In genomic region chr16:84547539-84548058, GRCh38 we compare ENCODE assay signal across 17 cellular contexts. TPM values are rescaled to one million over a fixed set of nuclear protein-coding genes. Genes with fewer than 3 reads are reported as not detected.
DNase-seq lines count a peak whose midpoint lies in the region; FAIRE-seq and TF ChIP-seq lines count a peak whose summit lies in the region.
"Had no signal": no experiment of that assay in that cellular context is flagged by ENCODE, and none has a peak within 500 bp of the region (broad histone marks: within the 10 kb centered on the region; RNA-seq: fewer than 3 reads in every experiment).

No MANE protein-coding gene starts in this region.

- 46% methylated on average over 12 of the region's 12 CpGs; no CpG with 5 or more reads in 1 of the 2 experiments for WGBS in H1 (ENCODE audit: extremely low coverage in 1 of 2, insufficient coverage in 1 of 2, insufficient read length in 1 of 2, insufficient replicate concordance in 2 of 2, low coverage in 1 of 2, low lambda C conversion rate in 2 of 2, missing lambda C conversion rate in 1 of 2), 2 experiments

- no peak overlapping the region; the same call in 1 of the 2 replicates for H3K18ac ChIP-seq in H1 (ENCODE audit: extremely low read depth, low read length)

- H3K4ac ChIP-seq in H1 (replicated peaks; ENCODE audit: insufficient read length, low read depth, low read length) = no peak overlapping the region

- H3K4me1 ChIP-seq in H1 (replicated peaks in 1 of 4; ENCODE audit: control insufficient read depth in 3 of 4, insufficient read depth in 4 of 4, low read length in 3 of 4) = peaks cover 0 to 23% (median 13%) of the 10 kb centered on the region in 4 experiments; a peak in 6 of 7 replicates
- H3K4me1 ChIP-seq: ascending aorta, foreskin keratinocyte had no signal

- no peak overlapping the region for H3K4me3 Mint-ChIP-seq in activated CD4-positive, alpha-beta T cell treated with anti-CD3 and anti-CD28 coated beads, Interleukin-2, amount 10 ng/mL, durations not matched to agents 7 days and 5 days
- H3K4me3 Mint-ChIP-seq in CD14-positive monocyte = no peak overlapping the region

- CTCF ChIA-PET in activated CD4-positive, alpha-beta T cell treated with anti-CD3 and anti-CD28 coated beads, Interleukin-2, amount 10 ng/mL, durations not matched to agents 7 days and 5 days (lab: Charles Lee) = interaction anchor here (1.1 to 1.7 kb wide), 3 partner anchors 18 to 29 kb away, joined by 3 to 5 read pairs (median 4); no protein-coding TSS in a partner anchor
- CTCF ChIA-PET in H1 (lab: Charles Lee; ENCODE audit: partially characterized antibody) = interaction anchor here (0.6 to 1.6 kb wide), 5 partner anchors 37 to 415 kb away, joined by 3 to 5 read pairs (median 4); no protein-coding TSS in a partner anchor

- H3K4me2 ChIP-seq in H1 (ENCODE audit: insufficient read depth in 1 of 2, low read depth in 2 of 2, low read length in 2 of 2) = peak overlapping the region; percentile 34 to 62; a peak in 3 of 4 replicates

- POLR2A ChIA-PET in activated CD4-positive, alpha-beta T cell treated with anti-CD3 and anti-CD28 coated beads, Interleukin-2, amount 10 ng/mL, durations not matched to agents 7 days and 5 days (lab: Charles Lee) = no interaction called here
- POLR2A ChIA-PET in H1 (lab: Charles Lee; ENCODE audit: partially characterized antibody) = interaction anchor here (0.8 to 2.1 kb wide), 6 partner anchors 8 to 177 kb away, joined by 3 to 6 read pairs (median 4); no protein-coding TSS in a partner anchor

- peak overlapping the region; percentile 92; the same call in 1 of the 2 replicates for H2BK15ac ChIP-seq in H1 (ENCODE audit: low read length)

- peaks cover 0 to 3% (median 0%) of the 10 kb centered on the region in 4 experiments; a peak in 1 of 7 replicates for H3K27me3 ChIP-seq in H1 (replicated peaks in 1 of 4; ENCODE audit: control insufficient read depth in 3 of 4, extremely low read depth in 1 of 4, insufficient read depth in 3 of 4, low read length in 3 of 4)
- H3K27me3 ChIP-seq: ascending aorta, right lobe of liver, upper lobe of left lung had no signal

- H2AK5ac ChIP-seq in H1 (ENCODE audit: low read depth, low read length) = no peak overlapping the region

- peaks cover 43% of the 10 kb centered on the region for H3K4me1 Mint-ChIP-seq in activated CD4-positive, alpha-beta T cell treated with anti-CD3 and anti-CD28 coated beads, Interleukin-2, amount 10 ng/mL, durations not matched to agents 7 days and 5 days
- peaks cover 29% of the 10 kb centered on the region for H3K4me1 Mint-ChIP-seq in CD14-positive monocyte

- no peak overlapping the region for H2BK120ac ChIP-seq in H1 (replicated peaks; ENCODE audit: low read depth, low read length)

- no peak for TF ChIP-seq EP300 in H1 (IDR thresholded peaks at IDR 0.05; ENCODE audit: borderline replicate concordance in 1 of 2, low read depth in 2 of 2, low read length in 2 of 2)

- no peaks in the 10 kb centered on the region for H3K9me3 Mint-ChIP-seq in activated CD4-positive, alpha-beta T cell treated with anti-CD3 and anti-CD28 coated beads, Interleukin-2, amount 10 ng/mL, durations not matched to agents 7 days and 5 days
- no peaks in the 10 kb centered on the region for H3K9me3 Mint-ChIP-seq in CD14-positive monocyte

- no peaks in the 10 kb centered on the region for H3K79me2 ChIP-seq in H1 (ENCODE audit: control insufficient read depth in 1 of 2, insufficient read depth in 2 of 2, low read length in 2 of 2)

- no peaks in the 10 kb centered on the region for H3K36me3 Mint-ChIP-seq in activated CD4-positive, alpha-beta T cell treated with anti-CD3 and anti-CD28 coated beads, Interleukin-2, amount 10 ng/mL, durations not matched to agents 7 days and 5 days (ENCODE audit: low read depth)
- peaks cover 4 to 5% of the 10 kb centered on the region in 2 donors for H3K36me3 Mint-ChIP-seq in CD14-positive monocyte

- H3K14ac ChIP-seq in H1 (ENCODE audit: insufficient read length) = no peak overlapping the region

- 0 out of 2 replicates have a peak overlapping the region, but pooled peaks have one; percentile 61 for H2BK20ac ChIP-seq in H1 (ENCODE audit: low read length)

- H4K20me1 ChIP-seq in H1 (replicated peaks in 1 of 2; ENCODE audit: control insufficient read depth in 1 of 2, insufficient read depth in 2 of 2, low read length in 2 of 2) = no peaks in the 10 kb centered on the region

- no peak overlapping the region for H3K9ac ChIP-seq in H1 (replicated peaks in 1 of 4; ENCODE audit: extremely low read depth in 1 of 4, low read depth in 3 of 4, low read length in 3 of 4)

- H3K23ac ChIP-seq in H1 (ENCODE audit: insufficient read length) = no peak overlapping the region

- intact Hi-C loops in CD14-positive monocyte (cut with micrococcal nuclease) = no loop called here

- no peak for TF ChIP-seq RAD21 in H1 (IDR thresholded peaks at IDR 0.05 in 1 of 2, conservative IDR thresholded peaks at IDR 0.05 in 1 of 2; ENCODE audit: low read depth in 2 of 2, low read length in 2 of 2)

- H4K5ac ChIP-seq in H1 (ENCODE audit: insufficient read length, low read depth, low read length) = no peak overlapping the region

- TF ChIP-seq CTCF in H1 (IDR thresholded peaks at IDR 0.05; ENCODE audit: control extremely low read depth in 1 of 3, insufficient read depth in 1 of 3, low read depth in 1 of 3, low read length in 3 of 3) (no peak), CD14-positive monocyte (IDR thresholded peaks at IDR 0.05) (no peak)

- H3K79me1 ChIP-seq in H1 (ENCODE audit: low read depth, low read length) = no peaks in the 10 kb centered on the region; the same call in 1 of the 2 replicates

- H3K9me3 ChIP-seq in H1 (ENCODE audit: insufficient read depth in 2 of 2, low read depth in 1 of 2, low read length in 1 of 2) = no peaks in the 10 kb centered on the region
- H3K9me3 ChIP-seq: ascending aorta, right lobe of liver, upper lobe of left lung had no signal

- no peak overlapping the region for H3K27ac ChIP-seq in H1 (ENCODE audit: low read depth, low read length)
- H3K27ac ChIP-seq: ascending aorta, foreskin keratinocyte, right lobe of liver had no signal

- peak overlapping the region; percentile 86; the same call in 1 of the 2 replicates for H2BK12ac ChIP-seq in H1 (ENCODE audit: low read depth, low read length)

- FAIRE-seq in H1 (lab: Jason Lieb, UNC) = no peak
- FAIRE-seq: keratinocyte had no signal

- H2BK5ac ChIP-seq in H1 (ENCODE audit: low read depth, low read length) = 0 out of 2 replicates have a peak overlapping the region, but pooled peaks have one; percentile 9

- H4K8ac ChIP-seq in H1 (ENCODE audit: extremely low read depth, insufficient read depth, low read length) = 0 out of 2 replicates have a peak overlapping the region, but pooled peaks have one; percentile 39

- H2AFZ ChIP-seq in H1 (ENCODE audit: low read length) = 0 out of 2 replicates have a peak overlapping the region, but pooled peaks have one; percentile 15

- H4K91ac ChIP-seq in H1 (replicated peaks; ENCODE audit: insufficient read length, low read length) = no peak overlapping the region

- H3K27me3 Mint-ChIP-seq in activated CD4-positive, alpha-beta T cell treated with anti-CD3 and anti-CD28 coated beads, Interleukin-2, amount 10 ng/mL, durations not matched to agents 7 days and 5 days = peaks cover 6% of the 10 kb centered on the region
- peaks cover 21 to 34% (median 21%) of the 10 kb centered on the region in 3 donors for H3K27me3 Mint-ChIP-seq in CD14-positive monocyte (ENCODE audit: low read depth in 3 of 3)

- no peak overlapping the region for H3K56ac ChIP-seq in H1 (replicated peaks; ENCODE audit: insufficient read length, low read depth, low read length)

- H3K36me3 ChIP-seq in H1 (ENCODE audit: control insufficient read depth in 2 of 4, insufficient read depth in 4 of 4, low read length in 3 of 4) = no peaks in the 10 kb centered on the region
- H3K36me3 ChIP-seq: ascending aorta, right lobe of liver, upper lobe of left lung had no signal

- peak overlapping the region in 2 of 4 experiments; percentile 14 to 28; a peak in 3 of 8 replicates for H3K4me3 ChIP-seq in H1 (ENCODE audit: extremely low read depth in 1 of 4, insufficient read depth in 2 of 4, low read depth in 3 of 4, low read length in 4 of 4)
- H3K4me3 ChIP-seq: ascending aorta, right lobe of liver, upper lobe of left lung had no signal

- no peaks in the 10 kb centered on the region for H3K23me2 ChIP-seq in H1 (ENCODE audit: low read depth, low read length)

- DNase-seq in activated CD4-positive, alpha-beta T cell treated with anti-CD3 and anti-CD28 coated beads for 48 hours = peak; percentile 54
- DNase-seq in activated CD4-positive, alpha-beta T cell treated with anti-CD3 and anti-CD28 coated beads, Interleukin-2, amount 10 ng/mL, durations not matched to agents 7 days and 5 days = no peak
- DNase-seq in NCI-H2171 treated with DMSO at 0.1 percent for 48 hours (lab: John Stamatoyannopoulos, UW) (peak; percentile 86), H1 (ENCODE audit: low read depth in 1 of 2, low spot score in 2 of 2) (peak in 1 of 2 experiments; percentile 58), CD14-positive monocyte (ENCODE audit: low spot score) (no peak), Ammon's horn (ENCODE audit: low spot score) (no peak), DMS153 (lab: John Stamatoyannopoulos, UW) (no peak)
- peak; percentile 27 for DNase-seq in stimulated activated CD4-positive, alpha-beta T cell treated with anti-CD3 and anti-CD28 coated beads, Interleukin-4, amount 100 ng/mL, for 24 hours
- DNase-seq: DMS79 treated with DMSO at 0.1 percent for 48 hours; effector CD8-positive, alpha-beta T cell; foreskin keratinocyte; PC-3; SW 1271; upper lobe of left lung had no signal

- no peak overlapping the region for H3K27ac Mint-ChIP-seq in activated CD4-positive, alpha-beta T cell treated with anti-CD3 and anti-CD28 coated beads, Interleukin-2, amount 10 ng/mL, durations not matched to agents 7 days and 5 days
- no peak overlapping the region for H3K27ac Mint-ChIP-seq in CD14-positive monocyte

- TF ChIP-seq POLR2A in H1 (IDR thresholded peaks at IDR 0.05; ENCODE audit: control extremely low read depth in 1 of 2, low read depth in 2 of 2, low read length in 2 of 2) = 0 out of 3 replicates have a peak, but pooled peaks of 1 of the 2 experiments have one; percentile 27

TF ChIP-seq in H1, 55 proteins besides CTCF, POLR2A, EP300 and RAD21 (continues in another document):
- TF ChIP-seq EGR1 (IDR thresholded peaks at IDR 0.05; ENCODE audit: borderline replicate concordance, low read depth, low read length) = no peak

RNA-seq across cellular contexts. Expression of gene MEAK7, which starts 43.1 kb away (rescaled TPM):
- 1 to 10 TPM; 8.8 to 10.0 TPM for total RNA-seq in activated CD4-positive, alpha-beta T cell treated with anti-CD3 and anti-CD28 coated beads, Interleukin-2, amount 10 ng/mL, durations not matched to agents 7 days and 5 days
- total RNA-seq in H1 (2021; fragmentation: NEBNext Ultra II Directional; extraction: Animal tissue kit (Norgen Biotek cat#: 25700)) = 19.0 and 19.6 TPM in 2 replicates
- polyA plus RNA-seq in H1 (2011; rRNA removed) (9.6 and 13.6 TPM in 2 replicates), CD14-positive monocyte (1 to 10 TPM; 4.7 to 5.0 TPM)
- polyA plus RNA-seq in H1 (2011; cell fraction: cytosol; rRNA removed) = 14.1 TPM
- polyA plus RNA-seq in H1 (2011; cell fraction: nucleus; rRNA removed) = 14.5 TPM
- polyA plus RNA-seq in H1 (2012, experiment 1 of 2) = 12.3 to 15.0 TPM (median 12.8 TPM) in 4 replicates
- 6.5 TPM for polyA plus RNA-seq in H1 (2012, experiment 2 of 2)
- 6.0 TPM for polyA plus RNA-seq in H1 (2013, experiment 1 of 2)
- polyA plus RNA-seq in H1 (2013, experiment 2 of 2) = 5.3 TPM
- 15.7 and 18.2 TPM in 2 replicates for polyA minus RNA-seq in H1 (2011; rRNA and poly(A)+ RNA removed)
- polyA minus RNA-seq in H1 (2011; cell fraction: cytosol; rRNA and poly(A)+ RNA removed) = 18.6 TPM
- polyA minus RNA-seq in H1 (2011; cell fraction: nucleus; rRNA and poly(A)+ RNA removed) = 16.5 TPM

Comparison
In these comparisons a context has a peak if more than half of its experiments do, and no peak if none do; other contexts are left out.
1. DNase-seq: peak in activated CD4-positive, alpha-beta T cell treated with anti-CD3 and anti-CD28 coated beads for 48 hours (single experiment), NCI-H2171 treated with DMSO at 0.1 percent for 48 hours (single experiment) and stimulated activated CD4-positive, alpha-beta T cell treated with anti-CD3 and anti-CD28 coated beads, Interleukin-4, amount 100 ng/mL, for 24 hours (single experiment); none in activated CD4-positive, alpha-beta T cell treated with anti-CD3 and anti-CD28 coated beads, Interleukin-2, amount 10 ng/mL, durations not matched to agents 7 days and 5 days (single experiment), CD14-positive monocyte (single experiment), Ammon's horn (single experiment) and DMS153 (single experiment).